Comparison of ENCODE assay signal across 17 cellular contexts in genomic region chr1:31792541-31792940, GRCh38. TPM values are rescaled to one million over a fixed set of nuclear protein-coding genes. Genes with fewer than 3 reads are reported as not detected.
"Had no signal": no experiment of that assay in that cellular context is flagged by ENCODE, and none has a peak within 500 bp of the region (broad histone marks: within the 10 kb centered on the region; RNA-seq: fewer than 3 reads in every experiment).

No MANE protein-coding gene starts in this region.

- H3K4me3 Mint-ChIP-seq: activated T-helper 17 cell treated with anti-CD3 and anti-CD28 coated beads, Interleukin-2, amount 50 U/mL, for 72 hours; naive thymus-derived CD8-positive, alpha-beta T cell; T-helper 2 cell treated with Interferon-gamma antibody and Interleukin-4, amounts not matched to agents 5 μg/mL and 100 μg/mL, for 36 hours had no signal

- H3K9me3 Mint-ChIP-seq: activated T-helper 17 cell treated with anti-CD3 and anti-CD28 coated beads, Interleukin-2, amount 50 U/mL, for 72 hours; naive thymus-derived CD8-positive, alpha-beta T cell; T-helper 2 cell treated with Interferon-gamma antibody and Interleukin-4, amounts not matched to agents 5 μg/mL and 100 μg/mL, for 36 hours had no signal

- H3K27me3 ChIP-seq: ascending aorta had no signal

- H3K36me3 Mint-ChIP-seq: naive thymus-derived CD8-positive, alpha-beta T cell had no signal

- DNase-seq: activated CD4-positive, alpha-beta T cell treated with anti-CD3 and anti-CD28 coated beads for 1 hour; activated CD4-positive, alpha-beta T cell treated with anti-CD3 and anti-CD28 coated beads, Interleukin-2, amount 50 U/mL, for 48 hours; effector memory CD4-positive, alpha-beta T cell; gastrocnemius medialis; left cardiac atrium; mucosa of descending colon; naive thymus-derived CD8-positive, alpha-beta T cell; occipital lobe; SIG-M5; stimulated activated CD4-positive, alpha-beta T cell treated with anti-CD3 and anti-CD28 coated beads, Interleukin-2, amount 100 ng/mL, for 48 hours; stimulated activated naive CD4-positive, alpha-beta T cell treated with Interleukin-2 at 50 U/mL for 16 hours; SW 1271 had no signal

- ATAC-seq: activated T-helper 17 cell treated with anti-CD3 and anti-CD28 coated beads, Interleukin-2, amount 50 U/mL, for 72 hours; gastrocnemius medialis; left cardiac atrium; mucosa of descending colon; naive thymus-derived CD8-positive, alpha-beta T cell; psoas muscle had no signal

- H3K36me3 ChIP-seq: ascending aorta, gastrocnemius medialis, suprapubic skin had no signal

- H3K27ac Mint-ChIP-seq: activated T-helper 17 cell treated with anti-CD3 and anti-CD28 coated beads, Interleukin-2, amount 50 U/mL, for 72 hours; T-helper 2 cell treated with Interferon-gamma antibody and Interleukin-4, amounts not matched to agents 5 μg/mL and 100 μg/mL, for 36 hours had no signal

- H3K9me3 ChIP-seq: ascending aorta, gastrocnemius medialis, mucosa of descending colon, psoas muscle, suprapubic skin had no signal

- H3K27ac ChIP-seq: ascending aorta, gastrocnemius medialis, psoas muscle, suprapubic skin had no signal

- H3K4me3 ChIP-seq: ascending aorta, gastrocnemius medialis, mucosa of descending colon, psoas muscle, suprapubic skin had no signal

RNA-seq across cellular contexts. Expression of gene SPOCD1, which starts 23.3 kb away (rescaled TPM):
- total RNA-seq: gastrocnemius medialis, occipital lobe had no signal
- polyA plus RNA-seq: naive thymus-derived CD8-positive, alpha-beta T cell had no signal
